Comparison of ENCODE assay signal across 8 cellular contexts in the genomic region with DNA sequence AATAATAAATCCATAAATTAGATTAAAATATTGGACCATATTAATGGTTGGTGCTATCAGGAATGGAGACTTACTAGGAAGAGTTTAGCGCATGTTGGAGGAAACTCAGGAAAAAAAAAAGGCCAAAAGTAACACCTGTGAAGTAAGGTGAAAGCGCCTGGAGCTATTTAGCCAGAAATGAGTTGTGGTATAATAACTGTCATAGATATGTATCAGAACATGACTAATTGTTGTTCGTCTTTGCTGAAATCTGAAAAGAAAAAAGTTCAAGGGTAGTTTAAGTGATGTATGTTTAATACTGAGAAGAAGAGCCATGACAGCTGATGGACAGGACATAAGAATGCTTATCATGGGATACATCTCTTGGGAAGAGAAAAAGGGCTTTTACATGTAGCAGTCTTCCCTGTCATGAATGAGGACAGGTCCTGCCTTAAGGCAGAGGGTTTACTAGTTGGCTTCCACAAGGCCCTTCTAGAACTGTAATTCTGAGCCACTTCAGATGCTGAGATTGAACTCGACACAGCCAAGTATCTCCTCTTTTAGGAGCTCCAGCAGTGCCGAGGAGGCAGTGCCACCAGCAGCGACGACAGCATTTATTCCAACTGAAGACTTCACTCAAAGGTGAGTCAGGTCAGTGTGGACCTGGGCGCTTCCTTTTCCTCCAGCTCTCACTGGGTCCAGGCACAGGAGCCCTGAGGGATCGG. TPM values are rescaled to one million over a fixed set of nuclear protein-coding genes. Genes with fewer than 3 reads are reported as not detected.
DNase-seq lines count a peak whose midpoint lies in the region; ATAC-seq and TF ChIP-seq lines count a peak whose summit lies in the region.

No MANE protein-coding gene starts in this region.

- ATAC-seq in GM18873 (IDR thresholded peaks at IDR 0.05; ENCODE audit: low FRiP score, unreplicated experiment) (peak; percentile 5), HG02884 (IDR thresholded peaks at IDR 0.05; ENCODE audit: unreplicated experiment) (no peak), HG03095 (IDR thresholded peaks at IDR 0.05; ENCODE audit: unreplicated experiment) (no peak)

- H3K4me1 ChIP-seq in SJSA1 (replicated peaks) (peaks cover 14% of the 10 kb centered on the region), fibroblast of lung (ENCODE audit: control insufficient read depth, extremely low read depth, insufficient read depth, low read length) (peaks cover 6% of the 10 kb centered on the region)

- H3K27ac ChIP-seq in 22Rv1: peak overlapping the region; percentile 67
- no peak overlapping the region for H3K27ac ChIP-seq in SJSA1
- H3K27ac ChIP-seq in fibroblast of lung (ENCODE audit: insufficient read depth, low read length): no peak overlapping the region
- peak overlapping the region in 8 of 21 experiments; percentile 14 to 80 (median 56) for H3K27ac ChIP-seq in skin epidermis

- H3K9ac ChIP-seq in fibroblast of lung (ENCODE audit: insufficient read depth, low read length): peak overlapping the region; percentile 61

- H3K9me3 ChIP-seq in SJSA1 (replicated peaks): no peaks in the 10 kb centered on the region
- H3K9me3 ChIP-seq in fibroblast of lung (ENCODE audit: control insufficient read depth, insufficient read depth, low read depth, low read length): no peaks in the 10 kb centered on the region

- H3K4me3 ChIP-seq in SJSA1 (peak overlapping the region; percentile 50), fibroblast of lung (replicated peaks in 1 of 4; ENCODE audit: control extremely low read depth in 1 of 4, insufficient read depth in 1 of 4, low read depth in 3 of 4, low read length in 4 of 4) (peak overlapping the region; percentile 53 to 74 (median 63)), skin epidermis (peak overlapping the region in 6 of 7 experiments; percentile 38 to 57 (median 48))

- H3K36me3 ChIP-seq in SJSA1 (0 out of 2 replicates have a peak, but pooled peaks cover 5% of the 10 kb centered on the region), fibroblast of lung (ENCODE audit: control insufficient read depth, insufficient read depth, low read length) (no peaks in the 10 kb centered on the region)

- peak overlapping the region; percentile 84 for H3K4me2 ChIP-seq in fibroblast of lung (ENCODE audit: extremely low read depth, insufficient read depth, low read length)

- DNase-seq in SJSA1 (ENCODE audit: low read depth in 1 of 2, low spot score in 2 of 2): peak in 1 of 2 experiments; percentile 12
- DNase-seq in fibroblast of lung (ENCODE audit: low read depth in 2 of 2): no peak
- no peak for DNase-seq in NCI-H1694 (lab: John Stamatoyannopoulos, UW)

- H4K20me1 ChIP-seq in fibroblast of lung (ENCODE audit: control insufficient read depth, extremely low read depth, insufficient read depth, low read length): no peaks in the 10 kb centered on the region

- no peaks in the 10 kb centered on the region for H3K79me2 ChIP-seq in fibroblast of lung (ENCODE audit: control insufficient read depth, insufficient read depth, low read length)

- H2AFZ ChIP-seq in fibroblast of lung (ENCODE audit: low read length): peak overlapping the region; percentile 94

- peaks cover 26% of the 10 kb centered on the region for H3K27me3 ChIP-seq in SJSA1 (replicated peaks)
- no peaks in the 10 kb centered on the region for H3K27me3 ChIP-seq in fibroblast of lung (ENCODE audit: control insufficient read depth, insufficient read depth, low read length)

- TF ChIP-seq CTCF in 22Rv1 (IDR thresholded peaks at IDR 0.05) (no peak), fibroblast of lung (conservative IDR thresholded peaks at IDR 0.05 in 1 of 2, IDR thresholded peaks at IDR 0.05 in 1 of 2; ENCODE audit: low read depth in 1 of 2, low read length in 2 of 2) (no peak)

RNA-seq across cellular contexts. Expression of gene CAMK4, which starts 0.9 kb away (rescaled TPM):
- 2.7 and 3.6 TPM in 2 replicates for total RNA-seq in SJSA1 (2014; rRNA removed; shearing (Covaris generic))
- 0.77 and 0.83 TPM in 2 replicates for total RNA-seq in fibroblast of lung
- polyA plus RNA-seq in fibroblast of lung: 5.9 and 6.5 TPM in 2 replicates
- polyA plus RNA-seq in fibroblast of lung (2012): 5.2 and 5.4 TPM in 2 replicates
- 3.1 and 12.5 TPM in 2 replicates for polyA minus RNA-seq in fibroblast of lung (ENCODE audit: low replicate concordance)
